In the genomic region with DNA sequence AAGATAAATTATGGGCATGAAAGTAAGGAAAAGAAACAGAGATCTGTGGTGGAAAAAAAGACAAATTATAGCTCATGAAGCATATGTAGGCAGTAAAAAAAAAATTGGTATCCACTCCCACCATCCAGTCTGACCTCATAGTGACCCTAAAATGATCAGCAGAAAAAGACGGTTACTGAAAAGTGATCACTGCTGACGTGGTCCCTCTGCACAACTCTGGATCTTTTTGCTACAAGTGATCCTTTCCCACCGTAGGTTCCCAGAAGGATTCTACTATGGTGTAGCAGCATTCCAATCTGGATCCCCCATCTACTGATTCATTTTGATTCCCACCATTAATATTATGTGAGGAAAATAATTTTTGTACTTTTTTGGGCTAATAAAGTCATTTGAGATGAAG, we compare ENCODE assay signal across 1 cellular context.
TF ChIP-seq lines count a peak whose summit lies in the region.

No MANE protein-coding gene starts in this region.

TF ChIP-seq in IMR-90, 13 proteins besides CTCF, POLR2A, EP300 and RAD21:
- no peak for TF ChIP-seq FOS (IDR thresholded peaks at IDR 0.05; ENCODE audit: low read depth, low read length)
